8 cellular contexts compared by ENCODE assay signal in the genomic region with DNA sequence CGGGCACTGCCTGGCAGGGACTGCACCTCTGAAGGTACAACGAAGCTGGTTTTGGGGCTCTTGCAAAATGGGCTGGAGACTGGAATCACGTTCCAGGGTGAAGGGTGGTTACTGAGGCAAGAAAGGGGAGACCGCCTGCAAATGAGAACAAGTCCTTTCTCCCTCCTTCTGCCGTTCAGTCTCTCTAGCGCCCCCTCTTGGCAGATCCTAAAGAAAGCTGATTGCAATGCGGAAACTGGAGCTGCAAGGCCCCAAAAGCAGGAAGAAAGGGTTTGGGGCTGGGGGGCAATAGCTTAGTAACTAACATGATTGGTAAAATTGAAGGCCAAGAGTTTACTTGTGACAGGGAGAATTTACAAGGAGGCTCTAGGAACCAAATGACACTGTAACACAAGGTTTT.
DNase-seq lines count a peak whose midpoint lies in the region; ATAC-seq and TF ChIP-seq lines count a peak whose summit lies in the region.

No MANE protein-coding gene starts in this region.

- H3K36me3 Mint-ChIP-seq in glutamatergic neuron (ENCODE audit: unreplicated experiment) (no peaks in the 10 kb centered on the region), T-cell (no peaks in the 10 kb centered on the region)

- no peak overlapping the region for H3K4me3 ChIP-seq in SJSA1

- no peaks in the 10 kb centered on the region for H3K4me1 ChIP-seq in SJSA1 (replicated peaks)

- no peaks in the 10 kb centered on the region for H3K9me3 Mint-ChIP-seq in glutamatergic neuron (ENCODE audit: unreplicated experiment)
- H3K9me3 Mint-ChIP-seq in T-cell = peaks cover 0 to 4% (median 0%) of the 10 kb centered on the region in 3 donors

- no peaks in the 10 kb centered on the region for H3K27me3 ChIP-seq in SJSA1 (replicated peaks)

- H3K4me3 Mint-ChIP-seq in glutamatergic neuron (ENCODE audit: unreplicated experiment) (no peak overlapping the region), T-cell (no peak overlapping the region)

- CTCF ChIA-PET in T-cell (lab: Charles Lee) = no interaction called here

- H3K27ac Mint-ChIP-seq in glutamatergic neuron (ENCODE audit: unreplicated experiment) = no peak overlapping the region
- H3K27ac Mint-ChIP-seq in T-cell = no peak overlapping the region

- H3K36me3 ChIP-seq in SJSA1 = no peaks in the 10 kb centered on the region

- ATAC-seq in GM19328 (IDR thresholded peaks at IDR 0.05; ENCODE audit: unreplicated experiment) (no peak), T-cell (replicated peaks in 1 of 4) (no peak)

- H3K4me1 Mint-ChIP-seq in glutamatergic neuron (ENCODE audit: low read depth, unreplicated experiment) (no peaks in the 10 kb centered on the region), T-cell (no peaks in the 10 kb centered on the region)

- POLR2A ChIA-PET in T-cell (lab: Charles Lee) = no interaction called here

- H3K27ac ChIP-seq in SJSA1 = no peak overlapping the region

- H3K27me3 Mint-ChIP-seq in glutamatergic neuron (ENCODE audit: unreplicated experiment) = no peaks in the 10 kb centered on the region
- peaks cover 0 to 4% of the 10 kb centered on the region in 2 donors for H3K27me3 Mint-ChIP-seq in T-cell

- no peaks in the 10 kb centered on the region for H3K9me3 ChIP-seq in SJSA1 (replicated peaks)

- peak; percentile 81 for TF ChIP-seq CTCF in glutamatergic neuron (IDR thresholded peaks at IDR 0.05; ENCODE audit: partially characterized antibody, unreplicated experiment)

- DNase-seq in DMS153 (lab: John Stamatoyannopoulos, UW) = peak; percentile 3
- peak; percentile 31 for DNase-seq in H4 (ENCODE audit: low spot score)
- peak; percentile 19 to 49 for DNase-seq in SJSA1 (ENCODE audit: low read depth in 1 of 2, low spot score in 2 of 2)
- peak; percentile 62 for DNase-seq in glutamatergic neuron
- DNase-seq in NCI-H128 (lab: John Stamatoyannopoulos, UW; ENCODE audit: unreplicated experiment) = no peak
- no peak for DNase-seq in T-cell
- DNase-seq in activated CD4-positive, CD25-positive, alpha-beta regulatory T cell (lab: John Stamatoyannopoulos, UW) = no peak

Comparison
In these comparisons a context has a peak if more than half of its experiments do, and no peak if none do; other contexts are left out.
1. DNase-seq: peak in DMS153 (single experiment), H4 (single experiment), SJSA1 (2 of 2) and glutamatergic neuron (single experiment); none in NCI-H128 (single experiment), T-cell (0 of 34) and activated CD4-positive, CD25-positive, alpha-beta regulatory T cell (0 of 4).